ENCODE assay signal across 21 cellular contexts in the genomic region with DNA sequence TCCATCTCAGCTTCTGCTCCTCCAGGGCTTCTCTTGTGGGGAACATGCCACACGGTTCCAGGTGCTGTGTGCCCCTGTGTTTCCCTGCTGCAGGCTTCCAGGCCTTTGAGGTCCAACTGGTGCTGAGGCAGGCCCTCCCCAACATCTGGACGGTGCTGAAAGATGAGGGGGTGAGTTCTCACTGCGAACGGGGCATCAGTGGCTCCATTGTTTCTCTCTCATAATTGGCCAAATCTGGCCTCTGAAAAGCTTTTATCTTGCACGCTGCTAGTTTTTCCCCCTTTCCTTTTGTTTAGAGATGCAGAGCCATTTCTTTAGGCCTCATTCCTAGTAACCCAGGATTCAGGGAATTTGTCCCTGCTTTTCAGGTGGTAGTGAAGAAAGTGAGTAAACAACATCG. TPM values are rescaled to one million over a fixed set of nuclear protein-coding genes. Genes with fewer than 3 reads are reported as not detected.
DNase-seq lines count a peak whose midpoint lies in the region; ATAC-seq and TF ChIP-seq lines count a peak whose summit lies in the region.
"Had no signal": no experiment of that assay in that cellular context is flagged by ENCODE, and none has a peak within 500 bp of the region (broad histone marks: within the 10 kb centered on the region; RNA-seq: fewer than 3 reads in every experiment).

No MANE protein-coding gene starts in this region.

- H3K4me3 ChIP-seq in MM.1S (ENCODE audit: low read length) (no peak overlapping the region), neural progenitor cell (no peak overlapping the region)
- H3K4me3 ChIP-seq: SK-N-MC had no signal

- no peak for TF ChIP-seq CTCF in MM.1S (IDR thresholded peaks at IDR 0.05; ENCODE audit: low read length)
- no peak for TF ChIP-seq CTCF in neural progenitor cell (IDR thresholded peaks at IDR 0.05)

- DNase-seq in MM.1S: no peak
- DNase-seq in globus pallidus (ENCODE audit: low spot score): peak; percentile 75
- DNase-seq in neural progenitor cell (ENCODE audit: low spot score): no peak
- DNase-seq in superior temporal gyrus (ENCODE audit: extremely low spot score): peak; percentile 80
- no peak for DNase-seq in iPS-NIHi11 (ENCODE audit: low spot score)
- no peak for DNase-seq in NCI-H146 (lab: John Stamatoyannopoulos, UW)
- DNase-seq: CD4-positive, CD25-positive, alpha-beta regulatory T cell; DMS79 treated with DMSO at 0.1 percent for 48 hours; HFFc6; KG1; NCI-H1092 treated with DMSO at 0.1 percent for 48 hours; NCI-H1436 treated with DMSO at 0.1 percent for 48 hours; NCI-H2029 treated with DMSO at 0.1 percent for 48 hours; NCI-H226; NCI-H510A treated with DMSO at 0.1 percent for 48 hours; NCI-H748 treated with DMSO at 0.1 percent for 48 hours; SHP77 treated with DMSO at 0.1 percent for 48 hours had no signal

- H3K27me3 ChIP-seq in MM.1S (replicated peaks; ENCODE audit: insufficient read depth, low read length): no peaks in the 10 kb centered on the region
- H3K27me3 ChIP-seq in neural progenitor cell: no peaks in the 10 kb centered on the region

- H4K20me1 ChIP-seq in MM.1S (ENCODE audit: insufficient read depth, low read length) (no peaks in the 10 kb centered on the region), neural progenitor cell (ENCODE audit: low read depth) (no peaks in the 10 kb centered on the region)

- H3F3A ChIP-seq in MM.1S (ENCODE audit: insufficient read depth, low read length) (no peaks in the 10 kb centered on the region), neural progenitor cell (ENCODE audit: low read depth) (no peaks in the 10 kb centered on the region)

- no peaks in the 10 kb centered on the region for H3K36me3 Mint-ChIP-seq in neural progenitor cell

- H3K27ac ChIP-seq in MM.1S (ENCODE audit: low read length): peak overlapping the region; percentile 52; the same call in 1 of the 2 replicates
- no peak overlapping the region for H3K27ac ChIP-seq in neural progenitor cell
- H3K27ac ChIP-seq: RWPE1, SK-N-MC had no signal

- no peaks in the 10 kb centered on the region for H3K9me3 Mint-ChIP-seq in neural progenitor cell
- H3K9me3 Mint-ChIP-seq: HFFc6 had no signal

- H3K4me1 ChIP-seq in MM.1S (ENCODE audit: low read length) (peaks cover 11% of the 10 kb centered on the region), neural progenitor cell (peaks cover 6% of the 10 kb centered on the region)

- H3K27me3 Mint-ChIP-seq in neural progenitor cell (ENCODE audit: insufficient read depth, low read depth): peaks cover 4% of the 10 kb centered on the region
- H3K27me3 Mint-ChIP-seq: CD4-positive, CD25-positive, alpha-beta regulatory T cell had no signal

- H3K4me1 Mint-ChIP-seq in neural progenitor cell: peaks cover 11% of the 10 kb centered on the region
- H3K4me1 Mint-ChIP-seq: CD4-positive, CD25-positive, alpha-beta regulatory T cell had no signal

- H3K9me2 ChIP-seq in MM.1S (replicated peaks; ENCODE audit: insufficient read depth, low read length): no peaks in the 10 kb centered on the region

- H3K36me3 ChIP-seq in MM.1S (replicated peaks; ENCODE audit: insufficient read depth, low read length) (no peaks in the 10 kb centered on the region), neural progenitor cell (no peaks in the 10 kb centered on the region)

- H3K27ac Mint-ChIP-seq in neural progenitor cell: no peak overlapping the region
- H3K27ac Mint-ChIP-seq: HFFc6 had no signal

- ATAC-seq in esophagus mucosa: no peak

- no peak overlapping the region for H3K9ac ChIP-seq in MM.1S (ENCODE audit: low read length)
- H3K9ac ChIP-seq in neural progenitor cell: no peak overlapping the region

- H3K4me3 Mint-ChIP-seq in neural progenitor cell: no peak overlapping the region
- H3K4me3 Mint-ChIP-seq: CD4-positive, CD25-positive, alpha-beta regulatory T cell; HFFc6 had no signal

- no peaks in the 10 kb centered on the region for H3K79me2 ChIP-seq in MM.1S (ENCODE audit: low read length)
- H3K79me2 ChIP-seq in neural progenitor cell (ENCODE audit: low read depth): no peaks in the 10 kb centered on the region

- H2AFZ ChIP-seq in MM.1S (ENCODE audit: low read length): peak overlapping the region; percentile 48; the same call in 1 of the 2 replicates
- H2AFZ ChIP-seq in neural progenitor cell (replicated peaks): peak overlapping the region; percentile 76

- H3K4me2 ChIP-seq in MM.1S (ENCODE audit: low read depth, low read length) (peak overlapping the region; percentile 37), neural progenitor cell (no peak overlapping the region)

- H3K9me3 ChIP-seq in MM.1S (replicated peaks; ENCODE audit: insufficient read depth, low read length) (no peaks in the 10 kb centered on the region), neural progenitor cell (ENCODE audit: low read depth) (no peaks in the 10 kb centered on the region)

RNA-seq across cellular contexts. Expression of a gene that starts 8.6 kb away (rescaled TPM):
- total RNA-seq in neural progenitor cell (ENCODE audit: low replicate concordance) (0.06 TPM in 1 of 2 replicates, not detected in the other), esophagus mucosa (not detected)
- total RNA-seq: CD4-positive, CD25-positive, alpha-beta regulatory T cell; HFFc6; HT1080 had no signal

RNA-seq across cellular contexts. Expression of a gene that starts 18.4 kb away (rescaled TPM):
- total RNA-seq in neural progenitor cell (ENCODE audit: low replicate concordance) (64.5 and 69.1 TPM in 2 replicates), esophagus mucosa (53.9 TPM)

RNA-seq across cellular contexts. Expression of a gene that starts 19.2 kb away (rescaled TPM):
- 264 and 334 TPM in 2 replicates for total RNA-seq in neural progenitor cell (ENCODE audit: low replicate concordance)
- total RNA-seq in esophagus mucosa: 120 TPM

RNA-seq across cellular contexts. Expression of a gene that starts 46.8 kb away (rescaled TPM):
- total RNA-seq in neural progenitor cell (ENCODE audit: low replicate concordance) (92.5 and 101 TPM in 2 replicates), esophagus mucosa (151 TPM)

Comparison
In these comparisons a context has a peak if more than half of its experiments do, and no peak if none do; other contexts are left out.
1. DNase-seq: peak in globus pallidus (single experiment) and superior temporal gyrus (single experiment); none in MM.1S (single experiment), neural progenitor cell (single experiment), iPS-NIHi11 (single experiment) and NCI-H146 (single experiment).